1 cellular context compared by ENCODE assay signal in genomic region chr3:196055683-196056270, GRCh38.
TF ChIP-seq lines count a peak whose summit lies in the region.

No MANE protein-coding gene starts in this region.

TF ChIP-seq in K562, 482 proteins besides CTCF, POLR2A, EP300 and RAD21 (continued from another document and continues in another):
- TF ChIP-seq ESRRB (CRISPR knock-in tag; IDR thresholded peaks at IDR 0.05; ENCODE audit: borderline replicate concordance) (no peak), KAT8 (IDR thresholded peaks at IDR 0.05; ENCODE audit: low read depth) (no peak), HEY1 (CRISPR knock-in tag; IDR thresholded peaks at IDR 0.05; ENCODE audit: borderline replicate concordance) (no peak), ZBTB9 (CRISPR knock-in tag; IDR thresholded peaks at IDR 0.05) (no peak), ZNF134 (CRISPR knock-in tag; conservative IDR thresholded peaks at IDR 0.05) (no peak), POLR2G (IDR thresholded peaks at IDR 0.05; ENCODE audit: low read depth, low read length) (peak; percentile 69), CHAMP1 (IDR thresholded peaks at IDR 0.05) (no peak), ZKSCAN8 (CRISPR knock-in tag; IDR thresholded peaks at IDR 0.05) (no peak), ZNF12 (CRISPR knock-in tag; IDR thresholded peaks at IDR 0.05) (no peak), CREB5 (CRISPR knock-in tag; IDR thresholded peaks at IDR 0.05) (no peak), ELF4 (CRISPR knock-in tag; IDR thresholded peaks at IDR 0.05) (no peak), SIRT6 (IDR thresholded peaks at IDR 0.05; ENCODE audit: low read depth, low read length) (no peak), MCM7 (IDR thresholded peaks at IDR 0.05) (no peak), U2AF1 (optimal IDR thresholded peaks at IDR 0.05; ENCODE audit: low read depth, low read length) (no peak), E2F8 (IDR thresholded peaks at IDR 0.05; ENCODE audit: low read depth, partially characterized antibody) (no peak), HDAC3 (IDR thresholded peaks at IDR 0.05; ENCODE audit: borderline replicate concordance, partially characterized antibody) (no peak), JUN (IDR thresholded peaks at IDR 0.05; ENCODE audit: borderline replicate concordance, low read depth, low read length) (peak; percentile 93), JUN (CRISPR knock-in tag; IDR thresholded peaks at IDR 0.05; ENCODE audit: borderline replicate concordance) (0 out of 2 replicates have a peak, but pooled peaks have one; percentile 51), DDX20 (tag; IDR thresholded peaks at IDR 0.05; ENCODE audit: low read depth) (no peak), YY1 (IDR thresholded peaks at IDR 0.05; ENCODE audit: borderline replicate concordance in 1 of 3, control insufficient read depth in 1 of 3, extremely low read depth in 1 of 3, insufficient read depth in 3 of 3, insufficient read length in 1 of 3, insufficient replicate concordance in 2 of 3, low read depth in 1 of 3, low read length in 2 of 3) (peak in 1 of 3 experiments; percentile 10), PHTF2 (CRISPR knock-in tag; IDR thresholded peaks at IDR 0.05) (no peak), IFI16 (CRISPR knock-in tag; IDR thresholded peaks at IDR 0.05) (no peak), ID3 (CRISPR knock-in tag; IDR thresholded peaks at IDR 0.05) (no peak), ID3 (tag; IDR thresholded peaks at IDR 0.05) (no peak), PCBP1 (IDR thresholded peaks at IDR 0.05; ENCODE audit: low read depth, low read length, poor library complexity, severe bottlenecking) (no peak), ELK1 (CRISPR knock-in tag; IDR thresholded peaks at IDR 0.05) (no peak), ARNT (IDR thresholded peaks at IDR 0.05) (no peak; a peak in 1 of 4 replicates), SOX6 (IDR thresholded peaks at IDR 0.05) (peak; percentile 52; the same call in 1 of the 2 replicates), ZFP30 (CRISPR knock-in tag; IDR thresholded peaks at IDR 0.05; ENCODE audit: borderline replicate concordance) (no peak), ETV1 (tag; conservative IDR thresholded peaks at IDR 0.05; ENCODE audit: low read depth) (no peak), ZNF76 (CRISPR knock-in tag; IDR thresholded peaks at IDR 0.05; ENCODE audit: borderline replicate concordance) (no peak), MTA2 (IDR thresholded peaks at IDR 0.05; ENCODE audit: low read depth) (no peak), RERE (CRISPR knock-in tag; IDR thresholded peaks at IDR 0.05; ENCODE audit: borderline replicate concordance) (no peak), ZNF518B (CRISPR knock-in tag; IDR thresholded peaks at IDR 0.05) (no peak), PTTG1 (tag; IDR thresholded peaks at IDR 0.05; ENCODE audit: low read depth) (no peak), TCF3 (CRISPR knock-in tag; IDR thresholded peaks at IDR 0.05) (0 out of 2 replicates have a peak, but pooled peaks have one; percentile 18), CCNT2 (IDR thresholded peaks at IDR 0.05; ENCODE audit: borderline replicate concordance, extremely low read depth, insufficient read length, low read depth, low read length) (no peak), ZNF24 (IDR thresholded peaks at IDR 0.05) (no peak), STAT5B (CRISPR knock-in tag; IDR thresholded peaks at IDR 0.05) (no peak), CBX5 (IDR thresholded peaks at IDR 0.05; ENCODE audit: borderline replicate concordance, low read depth) (no peak), SRSF1 (IDR thresholded peaks at IDR 0.05; ENCODE audit: low read depth, low read length) (no peak), RFX5 (IDR thresholded peaks at IDR 0.05; ENCODE audit: low read depth, low read length) (no peak), TGIF2 (CRISPR knock-in tag; IDR thresholded peaks at IDR 0.05) (no peak), ETS2 (tag; IDR thresholded peaks at IDR 0.05; ENCODE audit: borderline replicate concordance, poor library complexity, severe bottlenecking) (no peak), CHD4 (IDR thresholded peaks at IDR 0.05; ENCODE audit: insufficient read depth, insufficient replicate concordance, low read depth, low read length, poor library complexity, severe bottlenecking) (no peak), NR2F6 (CRISPR knock-in tag; IDR thresholded peaks at IDR 0.05) (no peak), NFXL1 (CRISPR knock-in tag; IDR thresholded peaks at IDR 0.05) (no peak), RBM14 (IDR thresholded peaks at IDR 0.05; ENCODE audit: borderline replicate concordance, insufficient read depth, low read depth, low read length) (no peak), ZFX (CRISPR knock-in tag; IDR thresholded peaks at IDR 0.05) (no peak), L3MBTL2 (IDR thresholded peaks at IDR 0.05) (peak; percentile 46; the same call in 1 of the 2 replicates), LEF1 (IDR thresholded peaks at IDR 0.05) (no peak; the same call in 1 of the 2 replicates), RBM34 (IDR thresholded peaks at IDR 0.05; ENCODE audit: borderline replicate concordance, insufficient read depth, low read length) (no peak)
